In genomic region chr1:184563308-184563707, GRCh38 we compare ENCODE assay signal across 8 cellular contexts.
A peak's percentile ranks its signal among the peaks of the same experiment; 100 is the strongest.
DNase-seq lines count a peak whose midpoint lies in the region; FAIRE-seq and TF ChIP-seq lines count a peak whose summit lies in the region.

No MANE protein-coding gene starts in this region.

- TF ChIP-seq CTCF in GM10248 (IDR thresholded peaks at IDR 0.05; ENCODE audit: control extremely low read depth, extremely low read depth, low read depth, missing control alignments), result peak; percentile 41

- POLR2A ChIA-PET in GM10248 (lab: Yijun Ruan, JAX), result no interaction called here

- TF ChIP-seq POLR2A in GM12892 (IDR thresholded peaks at IDR 0.05; ENCODE audit: low read depth, low read length), result no peak

- CTCF ChIA-PET in GM10248 (lab: Yijun Ruan, JAX), result interaction anchor here (0.9 to 1.8 kb wide), 8 partner anchors 25 to 512 kb away, joined by 3 to 6 read pairs (median 3); partner anchors contain the start of gene TSEN15

- no peak for DNase-seq in GM10248 (ENCODE audit: extremely low spot score)
- peak; percentile 5 for DNase-seq in NCI-H345 (lab: John Stamatoyannopoulos, UW)
- peak; percentile 50 for DNase-seq in cerebellum (ENCODE audit: low spot score)
- DNase-seq in myocyte (ENCODE audit: low read depth), result peak; percentile 67
- DNase-seq in activated CD4-positive, alpha-beta T cell treated with anti-CD3 and anti-CD28 coated beads, Interleukin-2, amount 50 U/mL, for 4 hours, result no peak
- DNase-seq in NCI-H2029 treated with DMSO at 0.1 percent for 48 hours (lab: John Stamatoyannopoulos, UW), result no peak
- no peak for DNase-seq in GM12892 (ENCODE audit: insufficient read length)
- DNase-seq in activated effector memory CD4-positive, alpha-beta T cell treated with anti-CD3 and anti-CD28 coated beads, Interleukin-2, amount 50 U/mL, for 16 hours, result no peak

- no peak for FAIRE-seq in GM12892 (lab: Jason Lieb, UNC)

Comparison
In these comparisons a context has a peak if more than half of its experiments do, and no peak if none do; other contexts are left out.
1. DNase-seq: peak in NCI-H345 (single experiment), cerebellum (single experiment) and myocyte (single experiment); none in GM10248 (single experiment), activated CD4-positive, alpha-beta T cell treated with anti-CD3 and anti-CD28 coated beads, Interleukin-2, amount 50 U/mL, for 4 hours (0 of 2), NCI-H2029 treated with DMSO at 0.1 percent for 48 hours (single experiment), GM12892 (single experiment) and activated effector memory CD4-positive, alpha-beta T cell treated with anti-CD3 and anti-CD28 coated beads, Interleukin-2, amount 50 U/mL, for 16 hours (single experiment).